Comparison of ENCODE assay signal across 8 cellular contexts in the genomic region with DNA sequence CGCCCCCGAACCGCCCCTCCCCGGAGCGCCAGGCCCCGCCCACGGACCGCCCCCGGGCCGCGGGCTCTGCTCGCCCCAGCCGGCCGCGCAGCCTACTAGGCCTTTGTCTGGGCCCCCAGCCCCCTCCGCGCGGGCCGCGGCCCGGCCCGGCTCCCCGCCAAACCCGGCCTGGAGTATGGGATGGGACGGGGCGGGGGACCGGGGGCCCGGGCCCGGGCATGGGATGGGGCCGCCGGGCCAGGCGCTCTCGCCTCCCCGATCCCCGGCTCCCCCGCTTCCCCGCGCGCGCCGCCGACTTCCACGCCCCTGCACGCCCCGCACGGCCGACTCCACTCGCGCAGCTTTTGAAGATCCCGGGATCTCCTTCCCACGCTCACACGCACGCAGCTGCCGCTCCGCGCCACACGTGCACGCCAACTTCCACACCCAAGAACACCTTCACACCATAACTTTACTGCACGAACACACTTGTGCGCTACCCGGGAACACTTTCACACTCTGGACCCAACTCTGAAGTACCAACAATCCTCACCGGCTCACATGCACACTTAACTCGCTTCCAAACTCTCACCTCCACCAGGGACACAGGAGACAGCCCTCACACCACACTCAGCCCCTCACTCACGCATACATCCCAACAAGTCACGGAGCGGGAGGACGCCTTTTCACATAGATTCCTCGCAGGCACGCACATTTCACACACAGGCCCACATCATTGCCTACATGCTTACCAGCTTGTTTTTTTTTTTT. TPM values are rescaled to one million over a fixed set of nuclear protein-coding genes. Genes with fewer than 3 reads are reported as not detected.
DNase-seq lines count a peak whose midpoint lies in the region; ATAC-seq and TF ChIP-seq lines count a peak whose summit lies in the region.

No MANE protein-coding gene starts in this region.

- dilution Hi-C loops in mammary epithelial cell (cut with HindIII; ENCODE audit: low sequenced_read_pairs), result loop anchor here (5.0 kb wide), 1 partner anchor 95 kb away; no protein-coding TSS in a partner anchor

- peak; percentile 69 for ATAC-seq in GM21381 (IDR thresholded peaks at IDR 0.05; ENCODE audit: unreplicated experiment)
- ATAC-seq in gastrocnemius medialis, result peak; percentile 45 to 61
- ATAC-seq in GM21786 (IDR thresholded peaks at IDR 0.05; ENCODE audit: unreplicated experiment), result no peak

- H3K79me2 ChIP-seq in mammary epithelial cell (ENCODE audit: insufficient read depth, low read length), result peaks cover 35% of the 10 kb centered on the region

- H3K4me2 ChIP-seq in mammary epithelial cell (ENCODE audit: insufficient read depth, low read depth, low read length), result peak overlapping the region; percentile 83

- no peaks in the 10 kb centered on the region for H4K20me1 ChIP-seq in mammary epithelial cell (ENCODE audit: insufficient read depth, low read length)

- no peak for TF ChIP-seq CTCF in WERI-Rb-1 (IDR thresholded peaks at IDR 0.05; ENCODE audit: low read depth, low read length)
- TF ChIP-seq CTCF in mammary epithelial cell (conservative IDR thresholded peaks at IDR 0.05 in 1 of 2, IDR thresholded peaks at IDR 0.05 in 1 of 2; ENCODE audit: extremely low read depth in 1 of 2, insufficient read depth in 1 of 2, low read depth in 1 of 2, low read length in 2 of 2), result no peak
- no peak for TF ChIP-seq CTCF in gastrocnemius medialis (IDR thresholded peaks at IDR 0.05 in 4 of 5, conservative IDR thresholded peaks at IDR 0.05 in 1 of 5)

- no peaks in the 10 kb centered on the region for H3K9me3 ChIP-seq in WERI-Rb-1 (ENCODE audit: severe bottlenecking)
- H3K9me3 ChIP-seq in mammary epithelial cell (replicated peaks; ENCODE audit: insufficient read depth, low read length), result no peaks in the 10 kb centered on the region
- H3K9me3 ChIP-seq in iPS-20b (ENCODE audit: insufficient read depth, low read depth, low read length), result no peaks in the 10 kb centered on the region
- no peaks in the 10 kb centered on the region for H3K9me3 ChIP-seq in gastrocnemius medialis

- intact Hi-C loops in mammary epithelial cell (cut with micrococcal nuclease) (loop anchor here (2.0 kb wide), 2 partner anchors 19 to 69 kb away; no protein-coding TSS in a partner anchor), gastrocnemius medialis (cut with DNase I; ENCODE audit: low total_unique reads) (loop anchor here (1.0 to 2.0 kb wide), 2 partner anchors 41 to 154 kb away; partner anchors contain the start of gene USP48)

- peak; percentile 93 for DNase-seq in AG20443 (ENCODE audit: low spot score)
- peak; percentile 76 for DNase-seq in NCI-H128 (lab: John Stamatoyannopoulos, UW; ENCODE audit: unreplicated experiment)
- peak; percentile 85 for DNase-seq in WERI-Rb-1
- peak; percentile 79 for DNase-seq in mammary epithelial cell
- DNase-seq in gastrocnemius medialis, result peak; percentile 59 to 76

- H3K36me3 ChIP-seq in WERI-Rb-1, result no peaks in the 10 kb centered on the region
- H3K36me3 ChIP-seq in mammary epithelial cell (ENCODE audit: insufficient read depth, low read length), result no peaks in the 10 kb centered on the region
- H3K36me3 ChIP-seq in iPS-20b (ENCODE audit: insufficient read depth, low read depth, low read length), result no peaks in the 10 kb centered on the region
- no peaks in the 10 kb centered on the region for H3K36me3 ChIP-seq in gastrocnemius medialis

- WGBS in mammary epithelial cell (ENCODE audit: low coverage, missing lambda C conversion rate), result 54% methylated on average over 11 of the region's 69 CpGs

- H3K9ac ChIP-seq in mammary epithelial cell (ENCODE audit: insufficient read depth, low read length) (no peak overlapping the region), iPS-20b (ENCODE audit: low read depth, low read length) (peak overlapping the region; percentile 68; the same call in 1 of the 2 replicates)

- H2AFZ ChIP-seq in mammary epithelial cell (ENCODE audit: low read depth, low read length), result peak overlapping the region; percentile 89

- peak overlapping the region; percentile 81 for H3K27ac ChIP-seq in WERI-Rb-1
- peak overlapping the region; percentile 41 for H3K27ac ChIP-seq in mammary epithelial cell (ENCODE audit: insufficient read depth, low read depth, low read length)
- no peak overlapping the region for H3K27ac ChIP-seq in iPS-20b (ENCODE audit: low read length)
- peak overlapping the region; percentile 72 to 83 (median 80) for H3K27ac ChIP-seq in gastrocnemius medialis

- H3K4me3 ChIP-seq in WERI-Rb-1 (ENCODE audit: low read depth, low read length) (peak overlapping the region; percentile 46), mammary epithelial cell (replicated peaks in 1 of 3; ENCODE audit: insufficient read depth in 1 of 3, low read depth in 2 of 3, low read length in 3 of 3) (peak overlapping the region; percentile 15 to 33 (median 18)), iPS-20b (ENCODE audit: low read length) (peak overlapping the region; percentile 58), gastrocnemius medialis (peak overlapping the region; percentile 55 to 70 (median 60))

- H3K27me3 ChIP-seq in WERI-Rb-1 (ENCODE audit: insufficient read depth, low read depth, severe bottlenecking) (no peaks in the 10 kb centered on the region), mammary epithelial cell (ENCODE audit: insufficient read depth, low read length) (no peaks in the 10 kb centered on the region), iPS-20b (ENCODE audit: insufficient read depth, low read length) (no peaks in the 10 kb centered on the region), gastrocnemius medialis (no peaks in the 10 kb centered on the region)

- CTCF ChIA-PET in mammary epithelial cell (lab: Charles Lee; ENCODE audit: low non-redundant PET), result interaction anchor here (0.6 kb wide), 1 partner anchor 200 kb away, joined by 4 read pairs; no protein-coding TSS in a partner anchor

- peak in 1 of 2 donors; percentile 37 for TF ChIP-seq POLR2A in gastrocnemius medialis (IDR thresholded peaks at IDR 0.05)

- in situ Hi-C loops in mammary epithelial cell (cut with MboI; ENCODE audit: low sequenced_read_pairs in 2 of 2), result no loop called here
- in situ Hi-C loops in gastrocnemius medialis (cut with MboI; ENCODE audit: low sequenced_read_pairs in 4 of 4), result no loop called here

- BruUV-seq in mammary epithelial cell (replicated peaks; lab: Mats Ljungman, UMichigan), result no TSS peak

- H3K4me1 ChIP-seq in mammary epithelial cell (ENCODE audit: insufficient read depth, low read length) (peaks cover 57% of the 10 kb centered on the region), iPS-20b (ENCODE audit: insufficient read depth, low read length) (peaks cover 23% of the 10 kb centered on the region), gastrocnemius medialis (peaks cover 48 to 75% of the 10 kb centered on the region in 2 donors)

RNA-seq across cellular contexts. Expression of gene HSPG2, which starts 0.4 kb away (rescaled TPM):
- 100 to 1,000 TPM; 187 to 207 TPM for total RNA-seq in mammary epithelial cell
- polyA plus RNA-seq in mammary epithelial cell, result 23.9 TPM
- polyA minus RNA-seq in mammary epithelial cell, result 121 TPM
- 100 to 1,000 TPM in 1 of 4 donors, 10 to 100 TPM in 3; 68.9 to 108 (median 83.5) TPM for total RNA-seq in gastrocnemius medialis

RNA-seq across cellular contexts. Expression of gene CELA3B, which starts 39.3 kb away (rescaled TPM):
- not detected for total RNA-seq in mammary epithelial cell
- not detected for polyA plus RNA-seq in mammary epithelial cell
- not detected for polyA minus RNA-seq in mammary epithelial cell
- total RNA-seq in gastrocnemius medialis, result not detected
